In the genomic region with DNA sequence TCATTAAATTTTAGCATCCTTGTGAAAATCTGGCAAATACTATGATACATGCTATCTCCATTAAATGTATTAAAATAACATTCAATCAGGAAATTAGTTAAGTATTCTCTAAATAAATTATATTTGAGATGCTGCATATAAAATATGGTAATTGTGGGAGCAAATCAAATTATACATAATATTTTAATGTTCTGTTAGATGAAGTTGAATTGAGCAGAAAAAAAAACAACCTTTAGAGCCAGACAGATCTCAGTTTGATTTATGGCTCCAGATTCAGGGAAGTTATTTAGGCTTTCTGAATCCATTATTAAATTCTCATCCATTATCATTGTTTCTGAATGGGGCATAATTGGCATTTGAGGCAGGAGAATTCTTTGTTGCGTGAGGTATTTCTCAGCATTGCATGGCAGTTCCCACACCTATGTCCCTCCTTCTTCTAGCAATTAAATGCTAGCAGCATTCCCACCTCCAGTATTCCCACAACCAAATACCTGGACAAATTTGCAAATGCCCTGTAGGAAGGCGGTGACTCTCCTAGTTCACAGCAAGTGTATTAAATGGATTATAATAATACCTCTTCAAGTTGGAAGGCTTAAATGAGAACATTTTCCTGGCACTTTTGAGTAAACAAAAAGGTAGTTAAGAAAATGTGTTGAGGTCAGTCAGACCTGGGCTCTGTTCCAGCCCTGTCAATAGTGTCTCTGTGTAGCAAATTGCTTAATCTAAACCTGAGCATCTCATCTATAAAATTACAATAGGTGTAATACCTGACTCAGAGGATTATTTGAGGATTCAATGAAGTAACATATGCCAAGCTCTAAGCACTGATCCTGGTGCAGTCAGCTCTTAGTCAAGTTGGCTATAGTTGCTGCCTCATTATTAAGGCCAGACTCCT, we compare ENCODE assay signal across 2 cellular contexts.
A peak's percentile ranks its signal among the peaks of the same experiment; 100 is the strongest.
TF ChIP-seq lines count a peak whose summit lies in the region.

No MANE protein-coding gene starts in this region.

TF ChIP-seq in liver, 16 proteins besides CTCF, POLR2A, EP300 and RAD21:
- TF ChIP-seq, protein P1, sequence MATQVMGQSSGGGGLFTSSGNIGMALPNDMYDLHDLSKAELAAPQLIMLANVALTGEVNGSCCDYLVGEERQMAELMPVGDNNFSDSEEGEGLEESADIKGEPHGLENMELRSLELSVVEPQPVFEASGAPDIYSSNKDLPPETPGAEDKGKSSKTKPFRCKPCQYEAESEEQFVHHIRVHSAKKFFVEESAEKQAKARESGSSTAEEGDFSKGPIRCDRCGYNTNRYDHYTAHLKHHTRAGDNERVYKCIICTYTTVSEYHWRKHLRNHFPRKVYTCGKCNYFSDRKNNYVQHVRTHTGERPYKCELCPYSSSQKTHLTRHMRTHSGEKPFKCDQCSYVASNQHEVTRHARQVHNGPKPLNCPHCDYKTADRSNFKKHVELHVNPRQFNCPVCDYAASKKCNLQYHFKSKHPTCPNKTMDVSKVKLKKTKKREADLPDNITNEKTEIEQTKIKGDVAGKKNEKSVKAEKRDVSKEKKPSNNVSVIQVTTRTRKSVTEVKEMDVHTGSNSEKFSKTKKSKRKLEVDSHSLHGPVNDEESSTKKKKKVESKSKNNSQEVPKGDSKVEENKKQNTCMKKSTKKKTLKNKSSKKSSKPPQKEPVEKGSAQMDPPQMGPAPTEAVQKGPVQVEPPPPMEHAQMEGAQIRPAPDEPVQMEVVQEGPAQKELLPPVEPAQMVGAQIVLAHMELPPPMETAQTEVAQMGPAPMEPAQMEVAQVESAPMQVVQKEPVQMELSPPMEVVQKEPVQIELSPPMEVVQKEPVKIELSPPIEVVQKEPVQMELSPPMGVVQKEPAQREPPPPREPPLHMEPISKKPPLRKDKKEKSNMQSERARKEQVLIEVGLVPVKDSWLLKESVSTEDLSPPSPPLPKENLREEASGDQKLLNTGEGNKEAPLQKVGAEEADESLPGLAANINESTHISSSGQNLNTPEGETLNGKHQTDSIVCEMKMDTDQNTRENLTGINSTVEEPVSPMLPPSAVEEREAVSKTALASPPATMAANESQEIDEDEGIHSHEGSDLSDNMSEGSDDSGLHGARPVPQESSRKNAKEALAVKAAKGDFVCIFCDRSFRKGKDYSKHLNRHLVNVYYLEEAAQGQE (IDR thresholded peaks at IDR 0.05) = no peak
- TF ChIP-seq RXRA (IDR thresholded peaks at IDR 0.05) = peak; percentile 15 to 50
- peak in 1 of 2 donors; percentile 24 for TF ChIP-seq JUND (IDR thresholded peaks at IDR 0.05)
- TF ChIP-seq, protein P2, sequence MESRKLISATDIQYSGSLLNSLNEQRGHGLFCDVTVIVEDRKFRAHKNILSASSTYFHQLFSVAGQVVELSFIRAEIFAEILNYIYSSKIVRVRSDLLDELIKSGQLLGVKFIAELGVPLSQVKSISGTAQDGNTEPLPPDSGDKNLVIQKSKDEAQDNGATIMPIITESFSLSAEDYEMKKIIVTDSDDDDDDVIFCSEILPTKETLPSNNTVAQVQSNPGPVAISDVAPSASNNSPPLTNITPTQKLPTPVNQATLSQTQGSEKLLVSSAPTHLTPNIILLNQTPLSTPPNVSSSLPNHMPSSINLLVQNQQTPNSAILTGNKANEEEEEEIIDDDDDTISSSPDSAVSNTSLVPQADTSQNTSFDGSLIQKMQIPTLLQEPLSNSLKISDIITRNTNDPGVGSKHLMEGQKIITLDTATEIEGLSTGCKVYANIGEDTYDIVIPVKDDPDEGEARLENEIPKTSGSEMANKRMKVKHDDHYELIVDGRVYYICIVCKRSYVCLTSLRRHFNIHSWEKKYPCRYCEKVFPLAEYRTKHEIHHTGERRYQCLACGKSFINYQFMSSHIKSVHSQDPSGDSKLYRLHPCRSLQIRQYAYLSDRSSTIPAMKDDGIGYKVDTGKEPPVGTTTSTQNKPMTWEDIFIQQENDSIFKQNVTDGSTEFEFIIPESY (IDR thresholded peaks at IDR 0.05) = no peak
- peak; percentile 56 for TF ChIP-seq FOXA2 (IDR thresholded peaks at IDR 0.05)
- TF ChIP-seq EGR1 (IDR thresholded peaks at IDR 0.05; ENCODE audit: low read depth in 2 of 2) = no peak
- peak; percentile 25 for TF ChIP-seq FOXA1 (IDR thresholded peaks at IDR 0.05)

TF ChIP-seq in HepG2, 621 proteins besides CTCF, POLR2A, EP300 and RAD21 (continued from another document):
- TF ChIP-seq SRSF1 (optimal IDR thresholded peaks at IDR 0.05; ENCODE audit: low read depth, low read length) (no peak), ZNF501 (CRISPR knock-in tag; IDR thresholded peaks at IDR 0.05) (no peak), TIGD3 (CRISPR knock-in tag; IDR thresholded peaks at IDR 0.05; ENCODE audit: borderline replicate concordance) (no peak), SRSF9 (IDR thresholded peaks at IDR 0.05; ENCODE audit: borderline replicate concordance, insufficient read depth, low read depth, low read length, poor library complexity, severe bottlenecking) (no peak), ZNF616 (CRISPR knock-in tag; IDR thresholded peaks at IDR 0.05; ENCODE audit: low read depth) (no peak), MLLT10 (CRISPR knock-in tag; IDR thresholded peaks at IDR 0.05) (no peak), ZNF674 (CRISPR knock-in tag; IDR thresholded peaks at IDR 0.05; ENCODE audit: low read depth) (no peak), HCFC1 (IDR thresholded peaks at IDR 0.05; ENCODE audit: low read depth, low read length) (no peak), NFE2 (CRISPR knock-in tag; IDR thresholded peaks at IDR 0.05) (no peak)
- TF ChIP-seq, protein P3, sequence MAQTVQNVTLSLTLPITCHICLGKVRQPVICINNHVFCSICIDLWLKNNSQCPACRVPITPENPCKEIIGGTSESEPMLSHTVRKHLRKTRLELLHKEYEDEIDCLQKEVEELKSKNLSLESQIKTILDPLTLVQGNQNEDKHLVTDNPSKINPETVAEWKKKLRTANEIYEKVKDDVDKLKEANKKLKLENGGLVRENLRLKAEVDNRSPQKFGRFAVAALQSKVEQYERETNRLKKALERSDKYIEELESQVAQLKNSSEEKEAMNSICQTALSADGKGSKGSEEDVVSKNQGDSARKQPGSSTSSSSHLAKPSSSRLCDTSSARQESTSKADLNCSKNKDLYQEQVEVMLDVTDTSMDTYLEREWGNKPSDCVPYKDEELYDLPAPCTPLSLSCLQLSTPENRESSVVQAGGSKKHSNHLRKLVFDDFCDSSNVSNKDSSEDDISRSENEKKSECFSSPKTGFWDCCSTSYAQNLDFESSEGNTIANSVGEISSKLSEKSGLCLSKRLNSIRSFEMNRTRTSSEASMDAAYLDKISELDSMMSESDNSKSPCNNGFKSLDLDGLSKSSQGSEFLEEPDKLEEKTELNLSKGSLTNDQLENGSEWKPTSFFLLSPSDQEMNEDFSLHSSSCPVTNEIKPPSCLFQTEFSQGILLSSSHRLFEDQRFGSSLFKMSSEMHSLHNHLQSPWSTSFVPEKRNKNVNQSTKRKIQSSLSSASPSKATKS (CRISPR knock-in tag; IDR thresholded peaks at IDR 0.05) = no peak
